ENCODE assay signal across 8 cellular contexts in genomic region chr11:35173011-35173511, GRCh38. TPM values are rescaled to one million over a fixed set of nuclear protein-coding genes. Genes with fewer than 3 reads are reported as not detected.
DNase-seq lines count a peak whose midpoint lies in the region; ATAC-seq lines count a peak whose summit lies in the region.

No MANE protein-coding gene starts in this region.

- POLR2A ChIA-PET in activated CD8-positive, alpha-beta T cell treated with anti-CD3 and anti-CD28 coated beads, Interleukin-2, amount 10 ng/mL, durations not matched to agents 7 days and 5 days (lab: Charles Lee): interaction anchor here (1.5 to 3.3 kb wide), 3 partner anchors 8 to 29 kb away, joined by 3 to 39 read pairs (median 6); no protein-coding TSS in a partner anchor
- POLR2A ChIA-PET in naive thymus-derived CD8-positive, alpha-beta T cell (lab: Charles Lee): interaction anchor here (0.5 to 13.3 kb wide), 6 partner anchors 10 to 73 kb away, joined by 3 to 294 read pairs (median 3); partner anchors contain the start of gene CD44

- peak overlapping the region; percentile 62 for H3K4me3 Mint-ChIP-seq in activated CD8-positive, alpha-beta T cell treated with anti-CD3 and anti-CD28 coated beads, Interleukin-2, amount 10 ng/mL, durations not matched to agents 7 days and 5 days
- peak overlapping the region; percentile 56 to 83 (median 78) for H3K4me3 Mint-ChIP-seq in naive thymus-derived CD8-positive, alpha-beta T cell

- no peaks in the 10 kb centered on the region for H3K27me3 Mint-ChIP-seq in activated CD8-positive, alpha-beta T cell treated with anti-CD3 and anti-CD28 coated beads, Interleukin-2, amount 10 ng/mL, durations not matched to agents 7 days and 5 days (ENCODE audit: low read depth)
- no peaks in the 10 kb centered on the region for H3K27me3 Mint-ChIP-seq in naive thymus-derived CD8-positive, alpha-beta T cell

- H3K4me1 Mint-ChIP-seq in activated CD8-positive, alpha-beta T cell treated with anti-CD3 and anti-CD28 coated beads, Interleukin-2, amount 10 ng/mL, durations not matched to agents 7 days and 5 days (ENCODE audit: low read depth): peaks cover 96% of the 10 kb centered on the region
- peaks cover 53 to 96% (median 94%) of the 10 kb centered on the region in 4 donors for H3K4me1 Mint-ChIP-seq in naive thymus-derived CD8-positive, alpha-beta T cell

- H3K27ac ChIP-seq in substantia nigra (ENCODE audit: low read depth, low read length, poor library complexity, severe bottlenecking): no peak overlapping the region

- peak overlapping the region; percentile 87 for H3K27ac Mint-ChIP-seq in activated CD8-positive, alpha-beta T cell treated with anti-CD3 and anti-CD28 coated beads, Interleukin-2, amount 10 ng/mL, durations not matched to agents 7 days and 5 days
- H3K27ac Mint-ChIP-seq in naive thymus-derived CD8-positive, alpha-beta T cell: peak overlapping the region; percentile 89 to 100 (median 100)

- CTCF ChIA-PET in activated CD8-positive, alpha-beta T cell treated with anti-CD3 and anti-CD28 coated beads, Interleukin-2, amount 10 ng/mL, durations not matched to agents 7 days and 5 days (lab: Charles Lee): interaction anchor here (0.7 to 4.3 kb wide), 8 partner anchors 9 to 65 kb away, joined by 3 to 31 read pairs (median 4); no protein-coding TSS in a partner anchor

- H3K36me3 Mint-ChIP-seq in activated CD8-positive, alpha-beta T cell treated with anti-CD3 and anti-CD28 coated beads, Interleukin-2, amount 10 ng/mL, durations not matched to agents 7 days and 5 days (ENCODE audit: low read depth): peaks cover 79% of the 10 kb centered on the region
- H3K36me3 Mint-ChIP-seq in naive thymus-derived CD8-positive, alpha-beta T cell: peaks cover 7 to 36% (median 36%) of the 10 kb centered on the region in 3 donors

- DNase-seq in activated CD8-positive, alpha-beta T cell treated with anti-CD3 and anti-CD28 coated beads, Interleukin-2, amount 10 ng/mL, durations not matched to agents 7 days and 5 days: no peak
- peak in 1 of 10 donors; percentile 29 for DNase-seq in naive thymus-derived CD8-positive, alpha-beta T cell
- no peak for DNase-seq in NCI-H1048 (lab: John Stamatoyannopoulos, UW)
- DNase-seq in RPMI8226: no peak
- no peak for DNase-seq in NAMALWA (ENCODE audit: low spot score)
- DNase-seq in substantia nigra (lab: John Stamatoyannopoulos, UW): no peak

- no peaks in the 10 kb centered on the region for H3K9me3 Mint-ChIP-seq in activated CD8-positive, alpha-beta T cell treated with anti-CD3 and anti-CD28 coated beads, Interleukin-2, amount 10 ng/mL, durations not matched to agents 7 days and 5 days (ENCODE audit: insufficient read depth)
- H3K9me3 Mint-ChIP-seq in naive thymus-derived CD8-positive, alpha-beta T cell: no peaks in the 10 kb centered on the region

- ATAC-seq in GM18868 (IDR thresholded peaks at IDR 0.05; ENCODE audit: unreplicated experiment) (peak; percentile 58), HG02884 (IDR thresholded peaks at IDR 0.05; ENCODE audit: unreplicated experiment) (peak; percentile 61)
- ATAC-seq in activated CD8-positive, alpha-beta T cell treated with anti-CD3 and anti-CD28 coated beads, Interleukin-2, amount 10 ng/mL, durations not matched to agents 7 days and 5 days: no peak
- ATAC-seq in naive thymus-derived CD8-positive, alpha-beta T cell: no peak

RNA-seq across cellular contexts. Expression of gene CD44, which starts 34.1 kb away (rescaled TPM):
- total RNA-seq in activated CD8-positive, alpha-beta T cell treated with anti-CD3 and anti-CD28 coated beads, Interleukin-2, amount 10 ng/mL, durations not matched to agents 7 days and 5 days: 100 to 1,000 TPM; 398 to 399 TPM
- 100 to 1,000 TPM; 650 to 703 TPM for total RNA-seq in naive thymus-derived CD8-positive, alpha-beta T cell
- polyA plus RNA-seq in naive thymus-derived CD8-positive, alpha-beta T cell: 100 to 1,000 TPM; 291 TPM

Comparison
In these comparisons a context has a peak if more than half of its experiments do, and no peak if none do; other contexts are left out.
1. ATAC-seq: peak in GM18868 (single experiment) and HG02884 (single experiment); none in activated CD8-positive, alpha-beta T cell treated with anti-CD3 and anti-CD28 coated beads, Interleukin-2, amount 10 ng/mL, durations not matched to agents 7 days and 5 days (single experiment) and naive thymus-derived CD8-positive, alpha-beta T cell (0 of 2).